Comparison of ENCODE assay signal across 8 cellular contexts in genomic region chr10:17348111-17349008, GRCh38.
DNase-seq lines count a peak whose midpoint lies in the region; ATAC-seq and TF ChIP-seq lines count a peak whose summit lies in the region.

No MANE protein-coding gene starts in this region.

- ATAC-seq in activated T-helper 17 cell treated with anti-CD3 and anti-CD28 coated beads, Interleukin-2, amount 50 U/mL, for 72 hours (replicated peaks): no peak

- H3K36me3 ChIP-seq in BJ (ENCODE audit: control insufficient read depth, insufficient read depth, low read length): no peaks in the 10 kb centered on the region

- POLR2A ChIA-PET in BJ (lab: Charles Lee): interaction anchor here (0.6 kb wide), 1 partner anchor 108 kb away, joined by 3 read pairs; no protein-coding TSS in a partner anchor

- TF ChIP-seq CTCF in BJ (IDR thresholded peaks at IDR 0.05; ENCODE audit: insufficient read depth, low read depth, low read length) (no peak), epithelial cell of esophagus (IDR thresholded peaks at IDR 0.05; ENCODE audit: insufficient read depth, low read depth, low read length, missing control alignments) (no peak)

- no peak overlapping the region for H3K27ac Mint-ChIP-seq in activated T-helper 17 cell treated with anti-CD3 and anti-CD28 coated beads, Interleukin-2, amount 50 U/mL, for 72 hours

- H3K4me3 ChIP-seq in BJ (ENCODE audit: low read depth, low read length): no peak overlapping the region
- H3K4me3 ChIP-seq in epithelial cell of esophagus (ENCODE audit: low read length): no peak overlapping the region

- no peaks in the 10 kb centered on the region for H3K4me1 Mint-ChIP-seq in activated T-helper 17 cell treated with anti-CD3 and anti-CD28 coated beads, Interleukin-2, amount 50 U/mL, for 72 hours

- no peaks in the 10 kb centered on the region for H3K36me3 Mint-ChIP-seq in activated T-helper 17 cell treated with anti-CD3 and anti-CD28 coated beads, Interleukin-2, amount 50 U/mL, for 72 hours (ENCODE audit: low read depth)

- H3K9me3 Mint-ChIP-seq in activated T-helper 17 cell treated with anti-CD3 and anti-CD28 coated beads, Interleukin-2, amount 50 U/mL, for 72 hours: no peaks in the 10 kb centered on the region

- DNase-seq in BJ (ENCODE audit: low read depth) (peak; percentile 37), NCI-H524 treated with DMSO at 0.1 percent for 48 hours (lab: John Stamatoyannopoulos, UW) (peak; percentile 18), epithelial cell of esophagus (ENCODE audit: low read depth) (peak; percentile 92), non-pigmented ciliary epithelial cell (ENCODE audit: low read depth) (peak; percentile 82), mesenteric fat pad (ENCODE audit: low spot score) (no peak)
- DNase-seq in activated CD4-positive, alpha-beta T cell treated with anti-CD3 and anti-CD28 coated beads for 4 hours: no peak
- no peak for DNase-seq in stimulated activated CD4-positive, alpha-beta T cell treated with anti-CD3 and anti-CD28 coated beads, Interleukin-4, amount 100 ng/mL, for 24 hours

- CTCF ChIA-PET in BJ (lab: Yijun Ruan, JAX): no interaction called here

- no peaks in the 10 kb centered on the region for H3K27me3 ChIP-seq in BJ (ENCODE audit: control insufficient read depth, insufficient read depth, low read length)

- peaks cover 9% of the 10 kb centered on the region for H3K27me3 Mint-ChIP-seq in activated T-helper 17 cell treated with anti-CD3 and anti-CD28 coated beads, Interleukin-2, amount 50 U/mL, for 72 hours

- no peak overlapping the region for H3K4me3 Mint-ChIP-seq in activated T-helper 17 cell treated with anti-CD3 and anti-CD28 coated beads, Interleukin-2, amount 50 U/mL, for 72 hours

Comparison
In these comparisons a context has a peak if more than half of its experiments do, and no peak if none do; other contexts are left out.
1. DNase-seq: peak in BJ (single experiment), NCI-H524 treated with DMSO at 0.1 percent for 48 hours (single experiment), epithelial cell of esophagus (single experiment) and non-pigmented ciliary epithelial cell (single experiment); none in activated CD4-positive, alpha-beta T cell treated with anti-CD3 and anti-CD28 coated beads for 4 hours (0 of 2), mesenteric fat pad (single experiment) and stimulated activated CD4-positive, alpha-beta T cell treated with anti-CD3 and anti-CD28 coated beads, Interleukin-4, amount 100 ng/mL, for 24 hours (single experiment).